In the genomic region with DNA sequence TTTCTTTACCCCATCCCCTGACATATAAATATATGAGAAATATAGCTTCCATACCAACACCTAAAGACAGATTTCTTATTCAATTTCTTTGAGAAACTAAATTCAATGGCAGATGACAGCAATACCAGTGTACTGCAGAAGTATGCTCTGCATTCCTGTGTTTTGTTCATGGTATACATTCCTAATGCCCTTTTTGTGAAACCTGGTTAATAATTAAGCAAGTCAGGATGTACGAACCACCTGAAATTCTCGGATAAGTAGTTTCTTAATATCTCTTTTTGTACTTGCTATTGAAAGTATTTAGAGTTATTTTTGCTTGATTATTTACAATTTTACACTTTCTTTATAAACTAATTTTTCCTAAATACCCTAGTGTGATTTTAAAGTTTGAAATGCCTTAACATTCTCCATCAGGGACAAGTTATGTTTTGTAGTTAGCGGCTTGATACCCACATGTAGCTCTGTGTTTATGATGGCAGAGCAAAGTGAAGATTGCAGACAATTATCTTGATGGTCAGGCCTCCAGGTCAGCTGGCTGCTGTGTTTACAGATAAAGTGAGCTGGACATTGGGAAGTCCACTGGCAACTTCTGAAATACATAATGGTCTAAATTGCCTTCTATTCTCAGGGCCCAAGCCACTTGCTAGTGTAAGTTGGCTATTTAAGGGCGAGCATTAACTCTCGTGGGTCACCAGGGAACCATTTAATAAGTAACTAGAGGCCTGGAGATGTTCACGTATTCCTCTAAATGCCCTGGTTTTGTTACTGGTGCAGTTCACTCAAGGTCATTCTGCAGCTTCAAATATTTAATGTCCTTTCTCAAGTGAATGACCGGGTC, we compare ENCODE assay signal across 16 cellular contexts.
"Had no signal": no experiment of that assay in that cellular context is flagged by ENCODE, and none has a peak within 500 bp of the region (broad histone marks: within the 10 kb centered on the region; RNA-seq: fewer than 3 reads in every experiment).

No MANE protein-coding gene starts in this region.

- H3K36me3 ChIP-seq: suprapubic skin, upper lobe of left lung had no signal

- H3K27ac ChIP-seq: skin epidermis, suprapubic skin, upper lobe of left lung had no signal

- H3K27me3 ChIP-seq: suprapubic skin, upper lobe of left lung had no signal

- ATAC-seq: left colon; mucosa of descending colon; naive thymus-derived CD4-positive, alpha-beta T cell; stimulated activated naive CD8-positive, alpha-beta T cell treated with anti-CD3 and anti-CD28 coated beads, Interleukin-15, Interleukin-2, amounts not matched to agents 100 U/mL and 50 U/mL, for 24 hours had no signal

- H3K4me3 ChIP-seq: mucosa of descending colon, skin epidermis, suprapubic skin, upper lobe of left lung had no signal

- DNase-seq: activated CD4-positive, alpha-beta T cell treated with anti-CD3 and anti-CD28 coated beads, Interleukin-2, amount 50 U/mL, for 1 hour; activated CD8-positive, alpha-beta memory T cell treated with anti-CD3 and anti-CD28 coated beads for 24 hours; activated naive CD4-positive, alpha-beta T cell; anterior cingulate cortex; cortex of kidney; effector CD4-positive, alpha-beta T cell; foreskin melanocyte; head of caudate nucleus; immature natural killer cell; left colon; mucosa of descending colon; naive thymus-derived CD4-positive, alpha-beta T cell; stimulated activated naive CD8-positive, alpha-beta T cell treated with anti-CD3 and anti-CD28 coated beads, Interleukin-15, Interleukin-2, amounts not matched to agents 100 U/mL and 50 U/mL, for 24 hours; upper lobe of left lung had no signal

- H3K4me1 ChIP-seq: suprapubic skin, upper lobe of left lung had no signal
